ENCODE assay signal across 10 cellular contexts in the genomic region with DNA sequence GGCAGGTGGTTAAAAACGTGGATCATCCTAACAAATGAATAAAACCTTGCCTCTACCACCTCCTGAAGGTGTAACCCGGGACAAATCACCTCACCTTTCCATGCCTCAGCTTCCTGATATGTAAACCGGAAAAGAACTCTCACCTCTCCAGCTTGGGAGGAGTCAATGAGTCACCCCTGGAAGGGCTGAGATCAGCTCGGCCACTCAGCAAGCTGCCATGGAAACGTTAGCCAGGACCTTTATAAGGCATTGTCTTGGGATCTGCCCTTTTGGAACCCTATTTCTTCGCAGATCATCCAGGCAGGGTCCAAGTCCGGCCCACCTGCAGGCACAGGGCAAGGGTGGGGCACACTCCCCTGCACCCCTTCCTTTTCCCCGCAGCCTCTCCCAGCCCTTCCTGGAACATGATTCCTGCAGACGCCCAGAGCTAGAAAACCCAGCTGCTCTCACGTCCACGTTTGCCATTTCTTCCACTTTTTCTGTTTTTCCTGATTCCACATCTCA.
DNase-seq lines count a peak whose midpoint lies in the region; ATAC-seq and TF ChIP-seq lines count a peak whose summit lies in the region.
"Had no signal": no experiment of that assay in that cellular context is flagged by ENCODE, and none has a peak within 500 bp of the region (broad histone marks: within the 10 kb centered on the region; RNA-seq: fewer than 3 reads in every experiment).

No MANE protein-coding gene starts in this region.

- ATAC-seq in GM21423 (IDR thresholded peaks at IDR 0.05; ENCODE audit: unreplicated experiment) (peak; percentile 2), HG02588 (IDR thresholded peaks at IDR 0.05; ENCODE audit: unreplicated experiment) (no peak)

- H3K79me2 ChIP-seq in OCI-LY3 (ENCODE audit: low read length): no peaks in the 10 kb centered on the region

- no peaks in the 10 kb centered on the region for H4K20me1 ChIP-seq in OCI-LY3 (ENCODE audit: insufficient read depth, low read length)

- H3K27ac ChIP-seq in OCI-LY3 (ENCODE audit: low read length): peak overlapping the region; percentile 92

- no peaks in the 10 kb centered on the region for H3K27me3 ChIP-seq in OCI-LY3 (ENCODE audit: low read depth, low read length)

- peak overlapping the region; percentile 61 for H3K9ac ChIP-seq in OCI-LY3 (ENCODE audit: low read length)

- peaks cover 10% of the 10 kb centered on the region; the same call in 1 of the 2 replicates for H3K9me3 ChIP-seq in OCI-LY3 (ENCODE audit: insufficient read depth, low read length)

- DNase-seq in epithelial cell of proximal tubule (ENCODE audit: low read depth) (no peak), renal cortical epithelial cell (ENCODE audit: low read depth) (peak; percentile 87), foreskin melanocyte (no peak), KG1 (lab: John Stamatoyannopoulos, UW) (no peak), D341Med (ENCODE audit: low spot score) (no peak)
- DNase-seq: activated effector memory CD4-positive, alpha-beta T cell treated with anti-CD3 and anti-CD28 coated beads, Interleukin-2, amount 50 U/mL, for 16 hours; stimulated activated CD4-positive, alpha-beta T cell treated with anti-CD3 and anti-CD28 coated beads, Interleukin-15, amount 100 ng/mL, for 24 hours had no signal

- no peak overlapping the region for H2AFZ ChIP-seq in OCI-LY3 (ENCODE audit: low read depth, low read length)

- H3K4me3 ChIP-seq in OCI-LY3 (ENCODE audit: low read length) (peak overlapping the region; percentile 70), epithelial cell of proximal tubule (ENCODE audit: low read depth, low read length) (peak overlapping the region; percentile 35)

- H3K4me1 ChIP-seq in OCI-LY3 (ENCODE audit: low read length): peaks cover 58% of the 10 kb centered on the region

- H3K36me3 ChIP-seq in OCI-LY3 (replicated peaks; ENCODE audit: low read depth, low read length): peaks cover 4% of the 10 kb centered on the region

- H3K4me2 ChIP-seq in OCI-LY3 (ENCODE audit: low read length): peak overlapping the region; percentile 88

- TF ChIP-seq CTCF in OCI-LY3 (IDR thresholded peaks at IDR 0.05; ENCODE audit: low read depth, low read length): no peak
- TF ChIP-seq CTCF in epithelial cell of proximal tubule (conservative IDR thresholded peaks at IDR 0.05; ENCODE audit: low read depth, low read length): no peak
